ENCODE assay signal across 9 cellular contexts in the genomic region with DNA sequence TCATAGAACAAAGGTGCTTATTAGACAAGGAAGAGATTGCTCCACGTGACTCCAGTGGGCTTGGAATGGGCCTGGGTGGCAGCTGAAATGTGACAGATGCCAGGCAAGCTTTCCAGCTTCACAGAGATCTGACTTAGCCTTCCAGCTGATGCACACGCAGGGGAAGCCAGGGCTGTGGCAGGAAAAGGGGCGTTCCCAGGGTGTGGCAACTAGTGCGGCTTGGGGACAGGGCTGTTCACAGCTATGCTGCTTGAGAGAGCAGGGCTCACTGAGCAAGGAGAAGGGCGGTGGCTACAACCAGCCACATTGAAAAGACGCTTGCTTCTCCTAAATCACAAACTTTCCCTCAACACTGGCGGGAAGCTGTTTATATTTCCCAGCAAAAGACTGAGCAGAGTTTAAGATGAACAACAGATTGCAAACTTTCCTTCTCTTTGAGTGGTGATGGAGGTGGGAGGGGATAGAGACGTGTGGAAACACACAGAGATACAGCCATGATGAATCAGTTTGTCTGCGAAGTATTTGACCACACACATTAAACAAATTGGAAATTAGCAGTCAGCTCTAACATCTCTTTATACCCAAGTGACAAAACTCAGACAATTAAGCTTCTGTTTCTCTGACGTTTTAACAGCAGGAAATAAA.
DNase-seq lines count a peak whose midpoint lies in the region; TF ChIP-seq lines count a peak whose summit lies in the region.
"Had no signal": no experiment of that assay in that cellular context is flagged by ENCODE, and none has a peak within 500 bp of the region (broad histone marks: within the 10 kb centered on the region; RNA-seq: fewer than 3 reads in every experiment).

No MANE protein-coding gene starts in this region.

- H3K79me2 ChIP-seq in OCI-LY3 (ENCODE audit: low read length) = no peaks in the 10 kb centered on the region

- H3K4me2 ChIP-seq in OCI-LY3 (ENCODE audit: low read length) = peak overlapping the region; percentile 17; the same call in 1 of the 2 replicates

- H3K4me3 ChIP-seq in AG10803 (ENCODE audit: low read length) (peak overlapping the region; percentile 21; the same call in 1 of the 2 replicates), OCI-LY3 (ENCODE audit: low read length) (no peak overlapping the region), thyroid gland (replicated peaks in 1 of 3) (no peak overlapping the region)
- H3K4me3 ChIP-seq: cardiac muscle cell had no signal

- TF ChIP-seq CTCF in AG10803 (conservative IDR thresholded peaks at IDR 0.05; ENCODE audit: low read length) (no peak), OCI-LY3 (IDR thresholded peaks at IDR 0.05; ENCODE audit: low read depth, low read length) (no peak), thyroid gland (IDR thresholded peaks at IDR 0.05) (no peak)

- H4K20me1 ChIP-seq in OCI-LY3 (ENCODE audit: insufficient read depth, low read length) = no peaks in the 10 kb centered on the region

- H3K4me1 ChIP-seq in OCI-LY3 (ENCODE audit: low read length) (no peaks in the 10 kb centered on the region; the same call in 1 of the 2 replicates), thyroid gland (peaks cover 3 to 5% of the 10 kb centered on the region in 2 donors)

- peak in 1 of 2 donors; percentile 11 for TF ChIP-seq POLR2A in thyroid gland (IDR thresholded peaks at IDR 0.05)

- DNase-seq in AG10803 (ENCODE audit: low read depth) (peak; percentile 61), lung microvascular endothelial cell (ENCODE audit: low read depth in 2 of 2) (peak; percentile 22 to 51), thyroid gland (peak; percentile 17 to 37), NCI-H1930 (lab: John Stamatoyannopoulos, UW) (no peak), GM19238 (ENCODE audit: insufficient read length, low spot score) (no peak), anterior cingulate cortex (lab: John Stamatoyannopoulos, UW) (no peak)
- DNase-seq in activated naive CD8-positive, alpha-beta T cell treated with anti-CD3 and anti-CD28 coated beads, Interleukin-2, amount 50 U/mL, for 16 hours (ENCODE audit: low read depth, low spot score) = peak; percentile 15

- intact Hi-C loops in thyroid gland (cut with DNase I) = no loop called here

- no peak overlapping the region for H3K9ac ChIP-seq in OCI-LY3 (ENCODE audit: low read length)

- H3K27me3 ChIP-seq in OCI-LY3 (ENCODE audit: low read depth, low read length) (peaks cover 49% of the 10 kb centered on the region), thyroid gland (no peaks in the 10 kb centered on the region)
- H3K27me3 ChIP-seq: cardiac muscle cell had no signal

- no peak overlapping the region for H2AFZ ChIP-seq in OCI-LY3 (ENCODE audit: low read depth, low read length)

- H3K27ac ChIP-seq in OCI-LY3 (ENCODE audit: low read length) = no peak overlapping the region
- no peak overlapping the region for H3K27ac ChIP-seq in thyroid gland
- H3K27ac ChIP-seq: cardiac muscle cell had no signal

- H3K9me3 ChIP-seq in OCI-LY3 (ENCODE audit: insufficient read depth, low read length) = no peaks in the 10 kb centered on the region
- H3K9me3 ChIP-seq in thyroid gland = no peaks in the 10 kb centered on the region

- 63 to 65% methylated on average over 10 of the region's 10 CpGs for WGBS in thyroid gland, 2 donors

- no peaks in the 10 kb centered on the region for H3K36me3 ChIP-seq in OCI-LY3 (replicated peaks; ENCODE audit: low read depth, low read length)
- H3K36me3 ChIP-seq in thyroid gland = no peaks in the 10 kb centered on the region
- H3K36me3 ChIP-seq: cardiac muscle cell had no signal

Comparison
In these comparisons a context has a peak if more than half of its experiments do, and no peak if none do; other contexts are left out.
1. DNase-seq: peak in AG10803 (single experiment), activated naive CD8-positive, alpha-beta T cell treated with anti-CD3 and anti-CD28 coated beads, Interleukin-2, amount 50 U/mL, for 16 hours (single experiment), lung microvascular endothelial cell (2 of 2) and thyroid gland (2 of 2); none in NCI-H1930 (0 of 2), GM19238 (single experiment) and anterior cingulate cortex (0 of 58).